ENCODE assay signal across 11 cellular contexts in the genomic region with DNA sequence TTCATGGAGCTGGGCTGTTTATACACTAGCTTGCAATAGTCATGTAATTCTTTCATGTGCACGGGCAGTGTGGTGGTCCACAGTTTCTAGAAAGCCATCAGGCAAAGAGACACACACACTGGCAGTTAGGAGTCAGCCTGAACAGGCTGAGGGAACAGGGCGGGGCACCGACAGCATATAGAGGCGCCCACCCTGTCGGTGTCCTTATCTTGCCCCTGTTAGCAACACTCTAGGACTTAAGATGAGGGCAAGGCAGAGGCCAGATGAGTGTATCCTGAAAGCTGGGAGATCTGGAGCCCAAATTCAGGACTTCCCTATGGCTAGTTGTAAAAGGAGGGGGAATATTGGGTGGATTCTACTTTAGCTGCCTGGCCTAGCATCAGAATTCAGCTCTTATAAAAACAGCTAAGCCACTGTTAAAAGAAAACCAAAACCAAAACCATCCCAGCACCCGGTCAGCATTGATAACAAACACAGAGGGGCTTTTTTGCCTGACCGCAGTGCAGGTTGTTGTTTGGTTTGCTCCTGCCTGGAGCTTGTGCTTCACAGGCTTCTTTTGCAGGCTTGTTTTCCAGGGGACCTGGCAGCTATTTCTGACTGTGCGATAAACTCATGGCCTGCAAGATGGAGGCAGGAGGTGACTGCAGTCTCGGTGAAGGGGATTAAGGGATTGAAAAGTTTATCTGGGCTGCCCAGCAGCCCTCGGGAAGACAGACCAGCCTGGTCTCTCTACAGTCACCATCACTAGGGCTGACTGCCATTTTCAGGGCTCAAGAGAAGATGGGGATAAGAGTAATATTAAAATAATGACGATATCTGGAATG.
DNase-seq lines count a peak whose midpoint lies in the region; ATAC-seq lines count a peak whose summit lies in the region.
"Had no signal": no experiment of that assay in that cellular context is flagged by ENCODE, and none has a peak within 500 bp of the region (broad histone marks: within the 10 kb centered on the region; RNA-seq: fewer than 3 reads in every experiment).

No MANE protein-coding gene starts in this region.

- H4K20me1 ChIP-seq in BLaER1 treated with 17β-estradiol and CSF1 and Interleukin-3, amounts not matched to agents 10 nM and 100 nM = no peaks in the 10 kb centered on the region

- peaks cover 4% of the 10 kb centered on the region for H3K9me3 Mint-ChIP-seq in activated naive CD4-positive, alpha-beta T cell treated with anti-CD3 and anti-CD28 coated beads, Interleukin-2, amount 10 ng/mL, durations not matched to agents 7 days and 5 days

- peaks cover 57 to 88% (median 78%) of the 10 kb centered on the region in 10 experiments for H3K4me1 ChIP-seq in BLaER1 treated with 17β-estradiol and CSF1 and Interleukin-3, amounts not matched to agents 10 nM and 100 nM

- DNase-seq in activated naive CD4-positive, alpha-beta T cell treated with anti-CD3 and anti-CD28 coated beads, Interleukin-2, amount 10 ng/mL, durations not matched to agents 7 days and 5 days = peak; percentile 36
- no peak for DNase-seq in stimulated activated CD4-positive, alpha-beta T cell treated with anti-CD3 and anti-CD28 coated beads, Interleukin-4, amount 100 ng/mL, for 4 hours
- no peak for DNase-seq in kidney tubule cell (ENCODE audit: low spot score)
- DNase-seq in amniotic stem cell (lab: John Stamatoyannopoulos, UW) = no peak
- DNase-seq in HCEC 1CT = no peak
- DNase-seq: NCI-H1417 treated with DMSO at 0.1 percent for 48 hours had no signal

- peaks cover 9 to 27% (median 13%) of the 10 kb centered on the region in 11 experiments for H3K9me3 ChIP-seq in BLaER1 treated with 17β-estradiol and CSF1 and Interleukin-3, amounts not matched to agents 10 nM and 100 nM (replicated peaks in 1 of 11)

- peak overlapping the region; percentile 72 for H3K27ac Mint-ChIP-seq in activated naive CD4-positive, alpha-beta T cell treated with anti-CD3 and anti-CD28 coated beads, Interleukin-2, amount 10 ng/mL, durations not matched to agents 7 days and 5 days

- no peaks in the 10 kb centered on the region for H3K36me3 Mint-ChIP-seq in activated naive CD4-positive, alpha-beta T cell treated with anti-CD3 and anti-CD28 coated beads, Interleukin-2, amount 10 ng/mL, durations not matched to agents 7 days and 5 days

- H3K27me3 ChIP-seq in BLaER1 treated with 17β-estradiol and CSF1 and Interleukin-3, amounts not matched to agents 10 nM and 100 nM = peaks cover 0 to 6% (median 0%) of the 10 kb centered on the region in 11 experiments; a peak in 1 of 22 replicates

- peak; percentile 76 for ATAC-seq in GM19025 (IDR thresholded peaks at IDR 0.05; ENCODE audit: low read depth, unreplicated experiment)
- ATAC-seq in HG03039 (IDR thresholded peaks at IDR 0.05; ENCODE audit: unreplicated experiment) = peak; percentile 66
- ATAC-seq: HCT116 had no signal

- peak overlapping the region in 9 of 11 experiments; percentile 5 to 66 (median 29); a peak in 9 of 22 replicates for H3K27ac ChIP-seq in BLaER1 treated with 17β-estradiol and CSF1 and Interleukin-3, amounts not matched to agents 10 nM and 100 nM

- H3K36me3 ChIP-seq in BLaER1 treated with 17β-estradiol and CSF1 and Interleukin-3, amounts not matched to agents 10 nM and 100 nM = no peaks in the 10 kb centered on the region

- H3K4me3 ChIP-seq in BLaER1 treated with 17β-estradiol and CSF1 and Interleukin-3, amounts not matched to agents 10 nM and 100 nM = no peak overlapping the region
- H3K4me3 ChIP-seq: skin epidermis had no signal

- CTCF ChIA-PET in activated naive CD4-positive, alpha-beta T cell treated with anti-CD3 and anti-CD28 coated beads, Interleukin-2, amount 10 ng/mL, durations not matched to agents 7 days and 5 days (lab: Charles Lee) = interaction anchor here (1.2 to 1.6 kb wide), 2 partner anchors 13 to 178 kb away, joined by 3 to 5 read pairs; no protein-coding TSS in a partner anchor

- H3K4me1 Mint-ChIP-seq in activated naive CD4-positive, alpha-beta T cell treated with anti-CD3 and anti-CD28 coated beads, Interleukin-2, amount 10 ng/mL, durations not matched to agents 7 days and 5 days = peaks cover 14% of the 10 kb centered on the region

- H3K9ac ChIP-seq in BLaER1 treated with 17β-estradiol and CSF1 and Interleukin-3, amounts not matched to agents 10 nM and 100 nM = peak overlapping the region in 2 of 11 experiments; percentile 14 to 31; a peak in 2 of 22 replicates

- H3K4me2 ChIP-seq in BLaER1 treated with 17β-estradiol and CSF1 and Interleukin-3, amounts not matched to agents 10 nM and 100 nM = peak overlapping the region; percentile 56 to 89 (median 79)

- no peaks in the 10 kb centered on the region for H3K27me3 Mint-ChIP-seq in activated naive CD4-positive, alpha-beta T cell treated with anti-CD3 and anti-CD28 coated beads, Interleukin-2, amount 10 ng/mL, durations not matched to agents 7 days and 5 days

- no peak overlapping the region for H3K4me3 Mint-ChIP-seq in activated naive CD4-positive, alpha-beta T cell treated with anti-CD3 and anti-CD28 coated beads, Interleukin-2, amount 10 ng/mL, durations not matched to agents 7 days and 5 days
